1 cellular context compared by ENCODE assay signal in genomic region chr17:44389723-44390202, GRCh38.
TF ChIP-seq lines count a peak whose summit lies in the region.

No MANE protein-coding gene starts in this region.

TF ChIP-seq in K562, 482 proteins besides CTCF, POLR2A, EP300 and RAD21 (continued from another document and continues in another):
- TF ChIP-seq, protein P1, sequence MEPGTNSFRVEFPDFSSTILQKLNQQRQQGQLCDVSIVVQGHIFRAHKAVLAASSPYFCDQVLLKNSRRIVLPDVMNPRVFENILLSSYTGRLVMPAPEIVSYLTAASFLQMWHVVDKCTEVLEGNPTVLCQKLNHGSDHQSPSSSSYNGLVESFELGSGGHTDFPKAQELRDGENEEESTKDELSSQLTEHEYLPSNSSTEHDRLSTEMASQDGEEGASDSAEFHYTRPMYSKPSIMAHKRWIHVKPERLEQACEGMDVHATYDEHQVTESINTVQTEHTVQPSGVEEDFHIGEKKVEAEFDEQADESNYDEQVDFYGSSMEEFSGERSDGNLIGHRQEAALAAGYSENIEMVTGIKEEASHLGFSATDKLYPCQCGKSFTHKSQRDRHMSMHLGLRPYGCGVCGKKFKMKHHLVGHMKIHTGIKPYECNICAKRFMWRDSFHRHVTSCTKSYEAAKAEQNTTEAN (CRISPR knock-in tag; IDR thresholded peaks at IDR 0.05): no peak
- TF ChIP-seq RBM34 (IDR thresholded peaks at IDR 0.05; ENCODE audit: borderline replicate concordance, insufficient read depth, low read length): no peak
- TF ChIP-seq KHSRP (IDR thresholded peaks at IDR 0.05): no peak
- no peak for TF ChIP-seq PTBP1 (IDR thresholded peaks at IDR 0.05; ENCODE audit: low read depth, low read length)
- TF ChIP-seq SRSF9 (IDR thresholded peaks at IDR 0.05; ENCODE audit: borderline replicate concordance, low read depth, low read length): no peak
- TF ChIP-seq KDM4B (IDR thresholded peaks at IDR 0.05; ENCODE audit: borderline replicate concordance in 2 of 2, low read depth in 1 of 2): no peak
- TF ChIP-seq TFAM (CRISPR knock-in tag; conservative IDR thresholded peaks at IDR 0.05): no peak
- no peak for TF ChIP-seq SRSF7 (optimal IDR thresholded peaks at IDR 0.05; ENCODE audit: low read depth, low read length)
- TF ChIP-seq RFX7 (CRISPR knock-in tag; IDR thresholded peaks at IDR 0.05): no peak
- TF ChIP-seq BDP1 (IDR thresholded peaks at IDR 0.05; ENCODE audit: insufficient read depth, insufficient read length): no peak
- peak; percentile 81 for TF ChIP-seq STAT5A (IDR thresholded peaks at IDR 0.05; ENCODE audit: borderline replicate concordance, low read length)
- no peak for TF ChIP-seq ZNF644 (tag; IDR thresholded peaks at IDR 0.05; ENCODE audit: low read depth)
- TF ChIP-seq TCF3 (CRISPR knock-in tag; IDR thresholded peaks at IDR 0.05): peak; percentile 93
- TF ChIP-seq, protein P2, sequence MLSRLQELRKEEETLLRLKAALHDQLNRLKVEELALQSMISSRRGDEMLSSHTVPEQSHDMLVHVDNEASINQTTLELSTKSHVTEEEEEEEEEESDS (CRISPR knock-in tag; IDR thresholded peaks at IDR 0.05): no peak
- peak; percentile 38; the same call in 1 of the 2 replicates for TF ChIP-seq HDAC8 (tag; IDR thresholded peaks at IDR 0.05)
- TF ChIP-seq EZH2 (IDR thresholded peaks at IDR 0.05; ENCODE audit: borderline replicate concordance, low read depth, low read length): no peak
- no peak for TF ChIP-seq MCM7 (IDR thresholded peaks at IDR 0.05)
- TF ChIP-seq, protein P3, sequence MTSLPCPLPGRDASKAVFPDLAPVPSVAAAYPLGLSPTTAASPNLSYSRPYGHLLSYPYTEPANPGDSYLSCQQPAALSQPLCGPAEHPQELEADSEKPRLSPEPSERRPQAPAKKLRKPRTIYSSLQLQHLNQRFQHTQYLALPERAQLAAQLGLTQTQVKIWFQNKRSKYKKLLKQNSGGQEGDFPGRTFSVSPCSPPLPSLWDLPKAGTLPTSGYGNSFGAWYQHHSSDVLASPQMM (CRISPR knock-in tag; IDR thresholded peaks at IDR 0.05): no peak
- peak in 1 of 2 experiments; percentile 69; a peak in 2 of 4 replicates for TF ChIP-seq TBL1XR1 (IDR thresholded peaks at IDR 0.05; ENCODE audit: low read length in 2 of 2)
- TF ChIP-seq WHSC1 (IDR thresholded peaks at IDR 0.05; ENCODE audit: low read length): no peak
- TF ChIP-seq THRAP3 (IDR thresholded peaks at IDR 0.05; ENCODE audit: borderline replicate concordance): no peak
- TF ChIP-seq TARDBP (IDR thresholded peaks at IDR 0.05): peak; percentile 74; the same call in 1 of the 2 replicates
- TF ChIP-seq SIX5 (IDR thresholded peaks at IDR 0.05; ENCODE audit: borderline replicate concordance in 1 of 2, insufficient read depth in 1 of 2, low read depth in 1 of 2, low read length in 2 of 2): no peak
- TF ChIP-seq ZNF12 (CRISPR knock-in tag; IDR thresholded peaks at IDR 0.05): no peak
- no peak for TF ChIP-seq SRSF3 (IDR thresholded peaks at IDR 0.05; ENCODE audit: insufficient read depth, low read length)
- TF ChIP-seq CGGBP1 (CRISPR knock-in tag; IDR thresholded peaks at IDR 0.05): no peak
- no peak for TF ChIP-seq MXI1 (IDR thresholded peaks at IDR 0.05; ENCODE audit: low read depth, low read length)
- no peak for TF ChIP-seq RBM22 (IDR thresholded peaks at IDR 0.05; ENCODE audit: low read depth, low read length, poor library complexity, severe bottlenecking)
- no peak for TF ChIP-seq TCFL5 (CRISPR knock-in tag; conservative IDR thresholded peaks at IDR 0.05)
- no peak for TF ChIP-seq KDM2B (CRISPR knock-in tag; IDR thresholded peaks at IDR 0.05)
- no peak for TF ChIP-seq BMI1 (IDR thresholded peaks at IDR 0.05; ENCODE audit: low read length)
- peak; percentile 77; the same call in 1 of the 2 replicates for TF ChIP-seq ETV5 (CRISPR knock-in tag; IDR thresholded peaks at IDR 0.05; ENCODE audit: low read depth)
- TF ChIP-seq E4F1 (CRISPR knock-in tag; IDR thresholded peaks at IDR 0.05; ENCODE audit: borderline replicate concordance): no peak
- TF ChIP-seq ZBTB17 (CRISPR knock-in tag; IDR thresholded peaks at IDR 0.05): no peak
- TF ChIP-seq RUNX1 (IDR thresholded peaks at IDR 0.05; ENCODE audit: low read depth): no peak
- no peak for TF ChIP-seq ZC3H8 (IDR thresholded peaks at IDR 0.05)
- TF ChIP-seq SMAD2 (IDR thresholded peaks at IDR 0.05; ENCODE audit: low read depth, low read length): no peak
- peak; percentile 34 for TF ChIP-seq TBP (optimal IDR thresholded peaks at IDR 0.05; ENCODE audit: low read depth, low read length)
- TF ChIP-seq, protein P4, sequence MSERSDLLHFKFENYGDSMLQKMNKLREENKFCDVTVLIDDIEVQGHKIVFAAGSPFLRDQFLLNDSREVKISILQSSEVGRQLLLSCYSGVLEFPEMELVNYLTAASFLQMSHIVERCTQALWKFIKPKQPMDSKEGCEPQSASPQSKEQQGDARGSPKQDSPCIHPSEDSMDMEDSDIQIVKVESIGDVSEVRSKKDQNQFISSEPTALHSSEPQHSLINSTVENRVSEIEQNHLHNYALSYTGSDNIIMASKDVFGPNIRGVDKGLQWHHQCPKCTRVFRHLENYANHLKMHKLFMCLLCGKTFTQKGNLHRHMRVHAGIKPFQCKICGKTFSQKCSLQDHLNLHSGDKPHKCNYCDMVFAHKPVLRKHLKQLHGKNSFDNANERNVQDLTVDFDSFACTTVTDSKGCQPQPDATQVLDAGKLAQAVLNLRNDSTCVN (CRISPR knock-in tag; IDR thresholded peaks at IDR 0.05): no peak
- no peak for TF ChIP-seq MGA (IDR thresholded peaks at IDR 0.05)
- no peak for TF ChIP-seq ARID3B (CRISPR knock-in tag; IDR thresholded peaks at IDR 0.05; ENCODE audit: borderline replicate concordance)
- peak; percentile 63; the same call in 1 of the 2 replicates for TF ChIP-seq ZKSCAN8 (CRISPR knock-in tag; IDR thresholded peaks at IDR 0.05)
- no peak for TF ChIP-seq TOE1 (IDR thresholded peaks at IDR 0.05; ENCODE audit: borderline replicate concordance)
- no peak for TF ChIP-seq TOE1 (CRISPR knock-in tag; IDR thresholded peaks at IDR 0.05; ENCODE audit: borderline replicate concordance, low read depth)
- TF ChIP-seq, protein P5, sequence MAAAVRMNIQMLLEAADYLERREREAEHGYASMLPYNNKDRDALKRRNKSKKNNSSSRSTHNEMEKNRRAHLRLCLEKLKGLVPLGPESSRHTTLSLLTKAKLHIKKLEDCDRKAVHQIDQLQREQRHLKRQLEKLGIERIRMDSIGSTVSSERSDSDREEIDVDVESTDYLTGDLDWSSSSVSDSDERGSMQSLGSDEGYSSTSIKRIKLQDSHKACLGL (CRISPR knock-in tag; IDR thresholded peaks at IDR 0.05; ENCODE audit: borderline replicate concordance, poor library complexity, severe bottlenecking): no peak
- no peak for TF ChIP-seq THRA (IDR thresholded peaks at IDR 0.05)
